In genomic region chr19:48543121-48543710, GRCh38 we compare ENCODE assay signal across 1 cellular context.
TF ChIP-seq lines count a peak whose summit lies in the region.

No MANE protein-coding gene starts in this region.

TF ChIP-seq in GM23338, 12 proteins besides CTCF, POLR2A, EP300 and RAD21:
- TF ChIP-seq ZNF462 (CRISPR knock-in tag; IDR thresholded peaks at IDR 0.05) (no peak), EZH2 (IDR thresholded peaks at IDR 0.05; ENCODE audit: low read depth, unreplicated experiment) (no peak)
